ENCODE assay signal across 23 cellular contexts in genomic region chr6:43204271-43205105, GRCh38. TPM values are rescaled to one million over a fixed set of nuclear protein-coding genes. Genes with fewer than 3 reads are reported as not detected.
DNase-seq lines count a peak whose midpoint lies in the region; ATAC-seq and TF ChIP-seq lines count a peak whose summit lies in the region.
"Had no signal": no experiment of that assay in that cellular context is flagged by ENCODE, and none has a peak within 500 bp of the region (broad histone marks: within the 10 kb centered on the region; RNA-seq: fewer than 3 reads in every experiment).

No MANE protein-coding gene starts in this region.

- POLR2A ChIA-PET in activated CD8-positive, alpha-beta T cell treated with anti-CD3 and anti-CD28 coated beads, Interleukin-2, amount 10 ng/mL, durations not matched to agents 7 days and 5 days (lab: Charles Lee), result no interaction called here
- POLR2A ChIA-PET in activated CD8-positive, alpha-beta T cell treated with anti-CD3 and anti-CD28 coated beads for 36 hours (lab: Charles Lee), result interaction anchor here (1.3 to 1.6 kb wide), 2 partner anchors 13 to 20 kb away, joined by 3 to 4 read pairs; no protein-coding TSS in a partner anchor

- H3K9me3 ChIP-seq in osteoblast (ENCODE audit: low read depth, low read length), result no peaks in the 10 kb centered on the region
- H3K9me3 ChIP-seq: BE2C, Caco-2 had no signal

- no peak overlapping the region for H3K27ac ChIP-seq in osteoblast (ENCODE audit: low read depth, low read length)
- H3K27ac ChIP-seq: KMS-11 had no signal

- no peaks in the 10 kb centered on the region for H3K79me2 ChIP-seq in osteoblast (ENCODE audit: insufficient read depth, low read length)

- H3K9me3 Mint-ChIP-seq in activated CD8-positive, alpha-beta T cell treated with anti-CD3 and anti-CD28 coated beads, Interleukin-2, amount 10 ng/mL, durations not matched to agents 7 days and 5 days (ENCODE audit: insufficient read depth), result no peaks in the 10 kb centered on the region
- no peaks in the 10 kb centered on the region for H3K9me3 Mint-ChIP-seq in activated CD8-positive, alpha-beta T cell treated with anti-CD3 and anti-CD28 coated beads for 36 hours
- H3K9me3 Mint-ChIP-seq in activated T-helper 17 cell treated with anti-CD3 and anti-CD28 coated beads, Interleukin-2, amount 50 U/mL, for 72 hours, result no peaks in the 10 kb centered on the region
- H3K9me3 Mint-ChIP-seq in progenitor cell of endocrine pancreas (ENCODE audit: low read depth), result no peaks in the 10 kb centered on the region
- H3K9me3 Mint-ChIP-seq: CD4-positive, alpha-beta T cell had no signal

- H3K4me2 ChIP-seq in osteoblast (ENCODE audit: insufficient read depth, low read length), result no peak overlapping the region
- H3K4me2 ChIP-seq: KMS-11 had no signal

- H3K4me3 ChIP-seq in osteoblast (ENCODE audit: insufficient read depth, low read length), result no peak overlapping the region

- no peaks in the 10 kb centered on the region for H3K4me1 ChIP-seq in osteoblast (ENCODE audit: insufficient read depth, low read length)
- H3K4me1 ChIP-seq: BE2C, Caco-2 had no signal

- intact Hi-C loops in activated CD8-positive, alpha-beta T cell treated with anti-CD3 and anti-CD28 coated beads for 36 hours (cut with micrococcal nuclease), result no loop called here

- CTCF ChIA-PET in activated CD8-positive, alpha-beta T cell treated with anti-CD3 and anti-CD28 coated beads, Interleukin-2, amount 10 ng/mL, durations not matched to agents 7 days and 5 days (lab: Charles Lee), result no interaction called here
- CTCF ChIA-PET in activated CD8-positive, alpha-beta T cell treated with anti-CD3 and anti-CD28 coated beads for 36 hours (lab: Charles Lee), result interaction anchor here (1.3 kb wide), 1 partner anchor 19 kb away, joined by 3 read pairs; no protein-coding TSS in a partner anchor

- no peaks in the 10 kb centered on the region for H4K20me1 ChIP-seq in osteoblast (ENCODE audit: insufficient read depth, low read length)

- no peaks in the 10 kb centered on the region for H3K27me3 Mint-ChIP-seq in activated CD8-positive, alpha-beta T cell treated with anti-CD3 and anti-CD28 coated beads, Interleukin-2, amount 10 ng/mL, durations not matched to agents 7 days and 5 days (ENCODE audit: low read depth)
- no peaks in the 10 kb centered on the region for H3K27me3 Mint-ChIP-seq in activated CD8-positive, alpha-beta T cell treated with anti-CD3 and anti-CD28 coated beads for 36 hours
- no peaks in the 10 kb centered on the region for H3K27me3 Mint-ChIP-seq in activated T-helper 17 cell treated with anti-CD3 and anti-CD28 coated beads, Interleukin-2, amount 50 U/mL, for 72 hours
- no peaks in the 10 kb centered on the region for H3K27me3 Mint-ChIP-seq in progenitor cell of endocrine pancreas
- H3K27me3 Mint-ChIP-seq: CD4-positive, alpha-beta T cell had no signal

- no peak overlapping the region for H3K4me3 Mint-ChIP-seq in activated CD8-positive, alpha-beta T cell treated with anti-CD3 and anti-CD28 coated beads, Interleukin-2, amount 10 ng/mL, durations not matched to agents 7 days and 5 days
- H3K4me3 Mint-ChIP-seq in activated CD8-positive, alpha-beta T cell treated with anti-CD3 and anti-CD28 coated beads for 36 hours, result no peak overlapping the region
- H3K4me3 Mint-ChIP-seq in activated T-helper 17 cell treated with anti-CD3 and anti-CD28 coated beads, Interleukin-2, amount 50 U/mL, for 72 hours, result no peak overlapping the region
- H3K4me3 Mint-ChIP-seq in progenitor cell of endocrine pancreas (ENCODE audit: low read depth), result no peak overlapping the region
- H3K4me3 Mint-ChIP-seq: CD4-positive, alpha-beta T cell had no signal

- ATAC-seq in activated CD8-positive, alpha-beta T cell treated with anti-CD3 and anti-CD28 coated beads, Interleukin-2, amount 10 ng/mL, durations not matched to agents 7 days and 5 days, result no peak
- no peak for ATAC-seq in activated CD8-positive, alpha-beta T cell treated with anti-CD3 and anti-CD28 coated beads for 36 hours
- no peak for ATAC-seq in activated T-helper 17 cell treated with anti-CD3 and anti-CD28 coated beads, Interleukin-2, amount 50 U/mL, for 72 hours (replicated peaks)
- ATAC-seq in HG02840 (IDR thresholded peaks at IDR 0.05; ENCODE audit: low FRiP score, unreplicated experiment) (no peak), GM21447 (IDR thresholded peaks at IDR 0.05; ENCODE audit: unreplicated experiment) (no peak)

- H3K36me3 ChIP-seq in osteoblast (ENCODE audit: insufficient read depth, low read length), result peaks cover 26% of the 10 kb centered on the region
- H3K36me3 ChIP-seq: BE2C had no signal

- peaks cover 34% of the 10 kb centered on the region for H3K36me3 Mint-ChIP-seq in activated CD8-positive, alpha-beta T cell treated with anti-CD3 and anti-CD28 coated beads, Interleukin-2, amount 10 ng/mL, durations not matched to agents 7 days and 5 days (ENCODE audit: low read depth)
- peaks cover 12% of the 10 kb centered on the region for H3K36me3 Mint-ChIP-seq in activated CD8-positive, alpha-beta T cell treated with anti-CD3 and anti-CD28 coated beads for 36 hours (ENCODE audit: low read depth)
- peaks cover 42% of the 10 kb centered on the region for H3K36me3 Mint-ChIP-seq in activated T-helper 17 cell treated with anti-CD3 and anti-CD28 coated beads, Interleukin-2, amount 50 U/mL, for 72 hours (ENCODE audit: low read depth)
- peaks cover 26% of the 10 kb centered on the region for H3K36me3 Mint-ChIP-seq in progenitor cell of endocrine pancreas (ENCODE audit: insufficient read depth)

- H3K4me1 Mint-ChIP-seq in activated CD8-positive, alpha-beta T cell treated with anti-CD3 and anti-CD28 coated beads, Interleukin-2, amount 10 ng/mL, durations not matched to agents 7 days and 5 days (ENCODE audit: low read depth), result no peaks in the 10 kb centered on the region
- no peaks in the 10 kb centered on the region for H3K4me1 Mint-ChIP-seq in activated CD8-positive, alpha-beta T cell treated with anti-CD3 and anti-CD28 coated beads for 36 hours (ENCODE audit: low read depth)
- no peaks in the 10 kb centered on the region for H3K4me1 Mint-ChIP-seq in activated T-helper 17 cell treated with anti-CD3 and anti-CD28 coated beads, Interleukin-2, amount 50 U/mL, for 72 hours
- no peaks in the 10 kb centered on the region for H3K4me1 Mint-ChIP-seq in progenitor cell of endocrine pancreas (ENCODE audit: low read depth)

- no peak overlapping the region for H2AFZ ChIP-seq in osteoblast (ENCODE audit: low read length)

- no peak for DNase-seq in activated CD8-positive, alpha-beta T cell treated with anti-CD3 and anti-CD28 coated beads, Interleukin-2, amount 10 ng/mL, durations not matched to agents 7 days and 5 days
- no peak for DNase-seq in activated CD8-positive, alpha-beta T cell treated with anti-CD3 and anti-CD28 coated beads for 36 hours
- DNase-seq in ELF-1 (ENCODE audit: low read depth, low spot score) (peak; percentile 47), progenitor cell of endocrine pancreas (ENCODE audit: low spot score, unreplicated experiment) (no peak), osteoblast (ENCODE audit: insufficient read length, low spot score, missing footprints) (no peak)
- DNase-seq: BE2C, GDM1, GOT3, MV-4-11, NCI-H1694 treated with DMSO at 0.1 percent for 48 hours, NCI-H2227 treated with DMSO at 0.1 percent for 48 hours, NCI-H510A treated with DMSO at 0.1 percent for 48 hours, NCI-H82, OCI-M1, SHP77 treated with DMSO at 0.1 percent for 48 hours had no signal

- no peaks in the 10 kb centered on the region for H3K27me3 ChIP-seq in osteoblast (ENCODE audit: insufficient read depth, low read length)
- H3K27me3 ChIP-seq: BE2C had no signal

- H3K27ac Mint-ChIP-seq in activated CD8-positive, alpha-beta T cell treated with anti-CD3 and anti-CD28 coated beads, Interleukin-2, amount 10 ng/mL, durations not matched to agents 7 days and 5 days, result peak overlapping the region; percentile 17
- no peak overlapping the region for H3K27ac Mint-ChIP-seq in activated CD8-positive, alpha-beta T cell treated with anti-CD3 and anti-CD28 coated beads for 36 hours
- peak overlapping the region; percentile 10 for H3K27ac Mint-ChIP-seq in activated T-helper 17 cell treated with anti-CD3 and anti-CD28 coated beads, Interleukin-2, amount 50 U/mL, for 72 hours
- peak overlapping the region; percentile 45 for H3K27ac Mint-ChIP-seq in progenitor cell of endocrine pancreas
- H3K27ac Mint-ChIP-seq: CD4-positive, alpha-beta T cell had no signal

- TF ChIP-seq CTCF in activated CD8-positive, alpha-beta T cell treated with anti-CD3 and anti-CD28 coated beads for 36 hours (IDR thresholded peaks at IDR 0.05), result no peak
- no peak for TF ChIP-seq CTCF in progenitor cell of endocrine pancreas (IDR thresholded peaks at IDR 0.05; ENCODE audit: unreplicated experiment)
- no peak for TF ChIP-seq CTCF in osteoblast (IDR thresholded peaks at IDR 0.05; ENCODE audit: extremely low read depth, low read depth, low read length)

RNA-seq across cellular contexts. Expression of gene CUL9, which starts 22.5 kb away (rescaled TPM):
- total RNA-seq in activated CD8-positive, alpha-beta T cell treated with anti-CD3 and anti-CD28 coated beads, Interleukin-2, amount 10 ng/mL, durations not matched to agents 7 days and 5 days, result 10 to 100 TPM; 50.0 to 51.2 TPM
- total RNA-seq in activated CD8-positive, alpha-beta T cell treated with anti-CD3 and anti-CD28 coated beads for 36 hours, result 10 to 100 TPM; 38.8 to 43.1 TPM
- total RNA-seq in activated T-helper 17 cell treated with anti-CD3 and anti-CD28 coated beads, Interleukin-2, amount 50 U/mL, for 72 hours, result 10 to 100 TPM; 40.7 to 44.9 TPM
- total RNA-seq in progenitor cell of endocrine pancreas (57.0 and 61.1 TPM in 2 replicates), osteoblast (34.4 and 34.5 TPM in 2 replicates)

RNA-seq across cellular contexts. Expression of gene DNPH1, which starts 24.8 kb away (rescaled TPM):
- total RNA-seq in activated CD8-positive, alpha-beta T cell treated with anti-CD3 and anti-CD28 coated beads, Interleukin-2, amount 10 ng/mL, durations not matched to agents 7 days and 5 days, result 10 to 100 TPM; 42.5 to 47.2 TPM
- total RNA-seq in activated CD8-positive, alpha-beta T cell treated with anti-CD3 and anti-CD28 coated beads for 36 hours, result 10 to 100 TPM; 86.2 to 86.5 TPM
- 10 to 100 TPM; 42.6 to 57.8 TPM for total RNA-seq in activated T-helper 17 cell treated with anti-CD3 and anti-CD28 coated beads, Interleukin-2, amount 50 U/mL, for 72 hours
- total RNA-seq in progenitor cell of endocrine pancreas (33.9 and 39.0 TPM in 2 replicates), osteoblast (32.9 and 33.3 TPM in 2 replicates)

RNA-seq across cellular contexts. Expression of gene SRF, which starts 33.4 kb away (rescaled TPM):
- 10 to 100 TPM; 41.4 to 43.8 TPM for total RNA-seq in activated CD8-positive, alpha-beta T cell treated with anti-CD3 and anti-CD28 coated beads, Interleukin-2, amount 10 ng/mL, durations not matched to agents 7 days and 5 days
- 10 to 100 TPM; 34.5 to 35.4 TPM for total RNA-seq in activated CD8-positive, alpha-beta T cell treated with anti-CD3 and anti-CD28 coated beads for 36 hours
- total RNA-seq in activated T-helper 17 cell treated with anti-CD3 and anti-CD28 coated beads, Interleukin-2, amount 50 U/mL, for 72 hours, result 10 to 100 TPM; 36.2 to 63.4 TPM
- total RNA-seq in progenitor cell of endocrine pancreas (29.1 and 30.3 TPM in 2 replicates), osteoblast (17.7 and 20.6 TPM in 2 replicates)

RNA-seq across cellular contexts. Expression of gene TTBK1, which starts 38.8 kb away (rescaled TPM):
- total RNA-seq in activated CD8-positive, alpha-beta T cell treated with anti-CD3 and anti-CD28 coated beads, Interleukin-2, amount 10 ng/mL, durations not matched to agents 7 days and 5 days, result not detected
- total RNA-seq in activated CD8-positive, alpha-beta T cell treated with anti-CD3 and anti-CD28 coated beads for 36 hours, result under 1 TPM; 0.09 to 0.11 TPM
- total RNA-seq in activated T-helper 17 cell treated with anti-CD3 and anti-CD28 coated beads, Interleukin-2, amount 50 U/mL, for 72 hours, result 1 to 10 TPM; 2.2 to 3.6 TPM
- 1.4 and 1.7 TPM in 2 replicates for total RNA-seq in progenitor cell of endocrine pancreas
- total RNA-seq in osteoblast, result under 0.01 TPM in 1 of 2 replicates, not detected in the other
- total RNA-seq: A172; CD4-positive, alpha-beta T cell; RPMI7951 had no signal
